ENCODE assay signal across 1 cellular context in the genomic region with DNA sequence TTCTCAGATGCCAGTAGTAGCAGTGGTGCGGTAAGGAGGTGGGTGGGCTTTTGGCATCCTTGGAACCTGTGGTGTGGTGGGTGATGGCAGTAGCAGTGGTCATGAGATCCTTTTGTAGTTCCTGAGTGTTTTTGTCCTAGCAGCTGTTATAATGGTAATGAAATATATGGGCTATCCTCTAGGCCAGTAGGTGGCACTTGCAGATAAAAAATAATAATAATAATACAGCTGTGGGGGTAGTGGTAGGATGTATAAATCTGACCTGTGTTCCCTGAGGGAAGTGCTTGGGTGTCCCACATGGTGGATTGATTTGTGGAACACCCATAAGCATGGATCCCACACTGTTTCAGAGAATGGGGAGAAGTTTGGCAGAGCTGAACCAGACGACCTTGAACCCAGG.
TF ChIP-seq lines count a peak whose summit lies in the region.

No MANE protein-coding gene starts in this region.

TF ChIP-seq in GM12878, 131 proteins besides CTCF, POLR2A, EP300 and RAD21 (continued from another document):
- TF ChIP-seq, protein P1, sequence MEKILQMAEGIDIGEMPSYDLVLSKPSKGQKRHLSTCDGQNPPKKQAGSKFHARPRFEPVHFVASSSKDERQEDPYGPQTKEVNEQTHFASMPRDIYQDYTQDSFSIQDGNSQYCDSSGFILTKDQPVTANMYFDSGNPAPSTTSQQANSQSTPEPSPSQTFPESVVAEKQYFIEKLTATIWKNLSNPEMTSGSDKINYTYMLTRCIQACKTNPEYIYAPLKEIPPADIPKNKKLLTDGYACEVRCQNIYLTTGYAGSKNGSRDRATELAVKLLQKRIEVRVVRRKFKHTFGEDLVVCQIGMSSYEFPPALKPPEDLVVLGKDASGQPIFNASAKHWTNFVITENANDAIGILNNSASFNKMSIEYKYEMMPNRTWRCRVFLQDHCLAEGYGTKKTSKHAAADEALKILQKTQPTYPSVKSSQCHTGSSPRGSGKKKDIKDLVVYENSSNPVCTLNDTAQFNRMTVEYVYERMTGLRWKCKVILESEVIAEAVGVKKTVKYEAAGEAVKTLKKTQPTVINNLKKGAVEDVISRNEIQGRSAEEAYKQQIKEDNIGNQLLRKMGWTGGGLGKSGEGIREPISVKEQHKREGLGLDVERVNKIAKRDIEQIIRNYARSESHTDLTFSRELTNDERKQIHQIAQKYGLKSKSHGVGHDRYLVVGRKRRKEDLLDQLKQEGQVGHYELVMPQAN (conservative IDR thresholded peaks at IDR 0.05): no peak
- TF ChIP-seq MTA3 (IDR thresholded peaks at IDR 0.05; ENCODE audit: borderline replicate concordance, low read length) (no peak), KAT2A (conservative IDR thresholded peaks at IDR 0.05; ENCODE audit: control insufficient read depth, low read depth, low read length) (no peak), SP1 (IDR thresholded peaks at IDR 0.05; ENCODE audit: low read depth, low read length) (no peak), BACH1 (IDR thresholded peaks at IDR 0.05; ENCODE audit: borderline replicate concordance) (no peak), SREBF2 (IDR thresholded peaks at IDR 0.05; ENCODE audit: low read length) (no peak), NBN (IDR thresholded peaks at IDR 0.05) (no peak)
